12 cellular contexts compared by ENCODE assay signal in genomic region chr5:112951124-112951702, GRCh38. TPM values are rescaled to one million over a fixed set of nuclear protein-coding genes. Genes with fewer than 3 reads are reported as not detected.
DNase-seq lines count a peak whose midpoint lies in the region; ATAC-seq lines count a peak whose summit lies in the region.
"Had no signal": no experiment of that assay in that cellular context is flagged by ENCODE, and none has a peak within 500 bp of the region (broad histone marks: within the 10 kb centered on the region; RNA-seq: fewer than 3 reads in every experiment).

No MANE protein-coding gene starts in this region.

- H3K27me3 ChIP-seq in MG63 = peaks cover 21% of the 10 kb centered on the region
- H3K27me3 ChIP-seq: neural progenitor cell had no signal

- H3K36me3 ChIP-seq in MG63 = no peaks in the 10 kb centered on the region

- no peak overlapping the region for H3K4me3 ChIP-seq in MG63
- H3K4me3 ChIP-seq: neural progenitor cell had no signal

- DNase-seq in MG63 = no peak
- DNase-seq in kidney tubule cell (ENCODE audit: low spot score) = no peak
- no peak for DNase-seq in hepatic stellate cell (ENCODE audit: low spot score)
- DNase-seq: effector memory CD4-positive, alpha-beta T cell; left cardiac atrium; NCI-H146; stimulated activated naive B cell treated with anti-CD40 and anti-IgM and Interleukin-4, amounts not matched to agents 10 μg/mL and 1 μg/mL and 100 μg/mL, for 72 hours had no signal

- peak; percentile 94 for ATAC-seq in GM18520 (IDR thresholded peaks at IDR 0.05; ENCODE audit: unreplicated experiment)
- peak; percentile 94 for ATAC-seq in GM19035 (IDR thresholded peaks at IDR 0.05; ENCODE audit: unreplicated experiment)
- peak; percentile 87 for ATAC-seq in HG02759 (IDR thresholded peaks at IDR 0.05; ENCODE audit: unreplicated experiment)
- peak; percentile 79 for ATAC-seq in HG03469 (IDR thresholded peaks at IDR 0.05; ENCODE audit: unreplicated experiment)
- ATAC-seq: left cardiac atrium; stimulated activated naive B cell treated with anti-CD40 and anti-IgM and Interleukin-4, amounts not matched to agents 10 μg/mL and 1 μg/mL and 100 μg/mL, for 72 hours had no signal

- no peaks in the 10 kb centered on the region for H3K9me3 ChIP-seq in MG63

RNA-seq across cellular contexts. Expression of gene DCP2, which starts 25.4 kb away (rescaled TPM):
- total RNA-seq in MG63 (2014; rRNA removed; shearing (Covaris generic); ENCODE audit: low replicate concordance) = 12.6 and 34.4 TPM in 2 replicates

RNA-seq across cellular contexts. Expression of gene REEP5, which starts 29.2 kb away (rescaled TPM):
- 18.5 and 25.3 TPM in 2 replicates for total RNA-seq in MG63 (2014; rRNA removed; shearing (Covaris generic); ENCODE audit: low replicate concordance)
